Comparison of ENCODE assay signal across 1 cellular context in genomic region chr22:38267086-38267485, GRCh38.
TF ChIP-seq lines count a peak whose summit lies in the region.

No MANE protein-coding gene starts in this region.

TF ChIP-seq in GM12878, 131 proteins besides CTCF, POLR2A, EP300 and RAD21 (continued from another document):
- TF ChIP-seq RUNX3 (IDR thresholded peaks at IDR 0.05; ENCODE audit: low read length) (peak; percentile 62), CREB1 (IDR thresholded peaks at IDR 0.05; ENCODE audit: low read depth) (peak; percentile 39; the same call in 1 of the 2 replicates)
